Comparison of ENCODE assay signal across 12 cellular contexts in the genomic region with DNA sequence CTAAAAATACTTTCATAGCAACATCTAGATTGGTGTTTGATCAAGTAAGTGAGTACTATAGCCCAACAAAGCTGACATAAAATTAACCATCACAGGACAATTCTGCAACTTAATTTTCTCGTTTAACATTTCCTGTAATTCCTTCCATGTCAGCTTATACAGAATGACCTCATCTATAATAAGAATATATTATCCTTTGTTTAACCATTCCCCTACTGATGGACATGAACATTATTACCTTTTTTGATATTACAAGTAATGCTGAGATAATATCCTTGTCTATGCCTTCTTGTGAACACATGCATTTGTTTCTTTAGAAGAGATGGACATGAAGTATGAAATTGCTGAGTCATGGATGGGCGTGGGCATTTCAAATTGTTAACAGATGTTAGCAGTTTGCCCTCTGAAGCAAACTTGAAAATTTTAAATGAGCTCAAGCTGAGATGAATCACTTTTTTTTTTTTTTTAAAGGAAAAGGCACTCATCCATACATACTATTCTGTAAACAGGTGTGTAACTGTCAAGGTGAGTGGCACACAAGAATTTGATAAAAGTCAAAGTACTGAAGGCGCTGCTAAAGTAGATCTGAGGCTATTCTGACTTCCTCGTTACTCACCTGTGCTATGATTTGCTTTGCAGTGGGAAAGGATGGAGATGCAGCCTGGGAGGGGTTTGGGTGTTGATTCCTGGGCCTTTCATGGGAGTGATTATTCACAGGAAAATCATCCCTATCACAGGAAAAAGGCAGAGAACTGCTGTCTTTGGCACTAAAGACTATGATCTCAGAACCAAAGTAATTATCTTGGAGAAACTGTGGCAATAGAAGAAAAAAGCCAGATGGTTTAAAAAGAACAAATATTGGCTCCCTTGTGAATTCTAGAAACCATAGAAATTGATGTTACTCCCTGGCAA.
DNase-seq lines count a peak whose midpoint lies in the region; ATAC-seq and TF ChIP-seq lines count a peak whose summit lies in the region.
"Had no signal": no experiment of that assay in that cellular context is flagged by ENCODE, and none has a peak within 500 bp of the region (broad histone marks: within the 10 kb centered on the region; RNA-seq: fewer than 3 reads in every experiment).

No MANE protein-coding gene starts in this region.

- no peak for ATAC-seq in stimulated activated memory B cell treated with anti-CD40 and anti-IgM and Interleukin-4, amounts not matched to agents 10 μg/mL and 1 μg/mL and 100 μg/mL, for 72 hours
- ATAC-seq: PC-3 had no signal

- H3K4me1 Mint-ChIP-seq in glutamatergic neuron (ENCODE audit: low read depth, unreplicated experiment) = peaks cover 6% of the 10 kb centered on the region
- H3K4me1 Mint-ChIP-seq in stimulated activated memory B cell treated with anti-CD40 and anti-IgM and Interleukin-4, amounts not matched to agents 10 μg/mL and 1 μg/mL and 100 μg/mL, for 72 hours = peaks cover 18% of the 10 kb centered on the region

- H3K27ac Mint-ChIP-seq in glutamatergic neuron (ENCODE audit: unreplicated experiment) = peak overlapping the region; percentile 26
- no peak overlapping the region for H3K27ac Mint-ChIP-seq in stimulated activated memory B cell treated with anti-CD40 and anti-IgM and Interleukin-4, amounts not matched to agents 10 μg/mL and 1 μg/mL and 100 μg/mL, for 72 hours

- H3K36me3 ChIP-seq in adipocyte (ENCODE audit: control insufficient read depth, insufficient read depth, low read length, severe bottlenecking) = peaks cover 48% of the 10 kb centered on the region

- peaks cover 1% of the 10 kb centered on the region for H3K9me3 Mint-ChIP-seq in glutamatergic neuron (ENCODE audit: unreplicated experiment)
- no peaks in the 10 kb centered on the region for H3K9me3 Mint-ChIP-seq in stimulated activated memory B cell treated with anti-CD40 and anti-IgM and Interleukin-4, amounts not matched to agents 10 μg/mL and 1 μg/mL and 100 μg/mL, for 72 hours

- no peak overlapping the region for H3K4me3 ChIP-seq in adipocyte (ENCODE audit: low read length)
- H3K4me3 ChIP-seq: hepatocyte had no signal

- H3K36me3 Mint-ChIP-seq in glutamatergic neuron (ENCODE audit: unreplicated experiment) = peaks cover 7% of the 10 kb centered on the region
- peaks cover 90% of the 10 kb centered on the region for H3K36me3 Mint-ChIP-seq in stimulated activated memory B cell treated with anti-CD40 and anti-IgM and Interleukin-4, amounts not matched to agents 10 μg/mL and 1 μg/mL and 100 μg/mL, for 72 hours

- no peak overlapping the region for H3K9ac ChIP-seq in adipocyte (ENCODE audit: low read length)

- H3K9me3 ChIP-seq in adipocyte (ENCODE audit: control insufficient read depth, low read length) = no peaks in the 10 kb centered on the region

- H3K4me3 Mint-ChIP-seq in glutamatergic neuron (ENCODE audit: unreplicated experiment) = no peak overlapping the region
- H3K4me3 Mint-ChIP-seq in stimulated activated memory B cell treated with anti-CD40 and anti-IgM and Interleukin-4, amounts not matched to agents 10 μg/mL and 1 μg/mL and 100 μg/mL, for 72 hours = no peak overlapping the region

- peaks cover 7% of the 10 kb centered on the region for H3K27me3 Mint-ChIP-seq in glutamatergic neuron (ENCODE audit: unreplicated experiment)
- H3K27me3 Mint-ChIP-seq in stimulated activated memory B cell treated with anti-CD40 and anti-IgM and Interleukin-4, amounts not matched to agents 10 μg/mL and 1 μg/mL and 100 μg/mL, for 72 hours = no peaks in the 10 kb centered on the region

- H3K27me3 ChIP-seq in adipocyte (replicated peaks; ENCODE audit: control insufficient read depth, insufficient read depth, low read length) = no peaks in the 10 kb centered on the region
- H3K27me3 ChIP-seq: hepatocyte had no signal

- TF ChIP-seq CTCF in glutamatergic neuron (IDR thresholded peaks at IDR 0.05; ENCODE audit: partially characterized antibody, unreplicated experiment) = no peak

- DNase-seq in AG20443 (ENCODE audit: low spot score) (peak; percentile 69), HCEC 1CT (peak; percentile 48), adipocyte (ENCODE audit: low read depth) (peak; percentile 91), glutamatergic neuron (no peak), HT-29 (ENCODE audit: low spot score) (no peak), Kasumi-1 (lab: John Stamatoyannopoulos, UW) (no peak), NAMALWA (ENCODE audit: low spot score) (no peak)
- DNase-seq: activated CD4-positive, alpha-beta T cell treated with anti-CD3 and anti-CD28 coated beads for 1 hour; aorta; PC-3 had no signal

- peaks cover 9% of the 10 kb centered on the region for H3K4me1 ChIP-seq in adipocyte (ENCODE audit: control insufficient read depth, insufficient read depth, low read length)

Comparison
In these comparisons a context has a peak if more than half of its experiments do, and no peak if none do; other contexts are left out.
1. DNase-seq: peak in AG20443 (single experiment), HCEC 1CT (single experiment) and adipocyte (single experiment); none in glutamatergic neuron (single experiment), HT-29 (single experiment), Kasumi-1 (0 of 2) and NAMALWA (single experiment).